ENCODE assay signal across 12 cellular contexts in the genomic region with DNA sequence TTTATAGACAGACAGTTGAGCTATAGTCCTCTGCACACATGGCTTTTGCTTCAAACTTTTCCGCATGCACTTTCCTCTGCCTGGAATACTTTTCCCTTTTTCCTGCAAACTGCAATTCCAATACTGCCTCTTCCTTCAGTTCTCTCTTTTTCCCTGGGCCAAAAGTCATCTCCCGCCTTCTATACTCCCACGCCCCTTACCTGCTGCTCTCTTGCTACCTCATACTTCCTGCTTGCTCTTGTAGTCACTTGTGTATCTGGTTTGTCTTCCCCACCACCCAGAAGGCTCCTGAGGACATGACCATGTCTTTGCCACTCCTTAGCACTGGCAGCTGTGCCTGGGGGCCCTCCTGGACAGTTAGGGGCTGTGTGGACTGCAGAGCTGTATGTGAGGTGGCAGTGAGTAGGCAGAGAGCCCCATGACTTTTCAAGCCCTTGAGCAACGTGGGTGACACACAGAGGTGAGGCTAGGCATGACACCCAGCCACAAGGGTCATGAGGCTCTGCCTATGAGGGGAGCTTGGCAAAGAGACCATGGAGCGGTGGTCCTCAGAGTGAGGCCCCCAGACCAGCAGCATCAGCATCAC. TPM values are rescaled to one million over a fixed set of nuclear protein-coding genes. Genes with fewer than 3 reads are reported as not detected.
DNase-seq lines count a peak whose midpoint lies in the region; ATAC-seq and TF ChIP-seq lines count a peak whose summit lies in the region.
"Had no signal": no experiment of that assay in that cellular context is flagged by ENCODE, and none has a peak within 500 bp of the region (broad histone marks: within the 10 kb centered on the region; RNA-seq: fewer than 3 reads in every experiment).

No MANE protein-coding gene starts in this region.

- no peaks in the 10 kb centered on the region for H3K27me3 Mint-ChIP-seq in activated CD8-positive, alpha-beta T cell treated with anti-CD3 and anti-CD28 coated beads for 36 hours
- no peaks in the 10 kb centered on the region for H3K27me3 Mint-ChIP-seq in naive thymus-derived CD8-positive, alpha-beta T cell
- H3K27me3 Mint-ChIP-seq in activated T-helper 2 cell treated with anti-CD3 and anti-CD28 coated beads, Interferon-gamma antibody, Interleukin-2, Interleukin-4, amounts not matched to agents 10 μg/mL and 5 μg/mL and 100 μg/mL, durations not matched to agents 14 hours and 24 hours and 36 hours (ENCODE audit: low read depth), result no peaks in the 10 kb centered on the region
- H3K27me3 Mint-ChIP-seq in nephron progenitor cell (ENCODE audit: low read depth, poor library complexity), result peaks cover 3% of the 10 kb centered on the region

- H3K36me3 Mint-ChIP-seq in activated CD8-positive, alpha-beta T cell treated with anti-CD3 and anti-CD28 coated beads for 36 hours (ENCODE audit: low read depth), result no peaks in the 10 kb centered on the region
- H3K36me3 Mint-ChIP-seq in naive thymus-derived CD8-positive, alpha-beta T cell, result peaks cover 0 to 9% (median 4%) of the 10 kb centered on the region in 3 donors
- H3K36me3 Mint-ChIP-seq in activated T-helper 2 cell treated with anti-CD3 and anti-CD28 coated beads, Interferon-gamma antibody, Interleukin-2, Interleukin-4, amounts not matched to agents 10 μg/mL and 5 μg/mL and 100 μg/mL, durations not matched to agents 14 hours and 24 hours and 36 hours (ENCODE audit: low read depth), result no peaks in the 10 kb centered on the region
- peaks cover 5% of the 10 kb centered on the region for H3K36me3 Mint-ChIP-seq in nephron progenitor cell (ENCODE audit: low read depth)

- ATAC-seq in activated CD8-positive, alpha-beta T cell treated with anti-CD3 and anti-CD28 coated beads for 36 hours, result peak; percentile 79
- ATAC-seq in naive thymus-derived CD8-positive, alpha-beta T cell, result peak; percentile 67 to 72

- H3K27me3 ChIP-seq in osteoblast (ENCODE audit: insufficient read depth, low read length), result no peaks in the 10 kb centered on the region

- DNase-seq in DMS 273 (lab: John Stamatoyannopoulos, UW; ENCODE audit: unreplicated experiment) (peak; percentile 60), DMS 273 treated with DMSO at 0.1 percent for 48 hours (lab: John Stamatoyannopoulos, UW) (no peak), HCEC 1CT (peak; percentile 28), osteoblast (ENCODE audit: insufficient read length, low spot score, missing footprints) (no peak), nephron progenitor cell (no peak)
- peak; percentile 67 for DNase-seq in activated CD8-positive, alpha-beta T cell treated with anti-CD3 and anti-CD28 coated beads for 36 hours
- peak in 1 of 10 donors; percentile 21 for DNase-seq in naive thymus-derived CD8-positive, alpha-beta T cell
- no peak for DNase-seq in activated T-helper 2 cell treated with anti-CD3 and anti-CD28 coated beads, Interferon-gamma antibody, Interleukin-2, Interleukin-4, amounts not matched to agents 10 μg/mL and 5 μg/mL and 100 μg/mL, durations not matched to agents 14 hours and 24 hours and 36 hours (ENCODE audit: low spot score)
- DNase-seq: activated T-cell treated with anti-CD3 and anti-CD28 coated beads, Interleukin-2, amount 50 U/mL, for 1 hour; NCI-H1105 treated with DMSO at 0.1 percent for 48 hours had no signal

- no peak overlapping the region for H3K4me3 Mint-ChIP-seq in activated CD8-positive, alpha-beta T cell treated with anti-CD3 and anti-CD28 coated beads for 36 hours
- no peak overlapping the region for H3K4me3 Mint-ChIP-seq in naive thymus-derived CD8-positive, alpha-beta T cell
- H3K4me3 Mint-ChIP-seq in activated T-helper 2 cell treated with anti-CD3 and anti-CD28 coated beads, Interferon-gamma antibody, Interleukin-2, Interleukin-4, amounts not matched to agents 10 μg/mL and 5 μg/mL and 100 μg/mL, durations not matched to agents 14 hours and 24 hours and 36 hours (ENCODE audit: low read depth), result no peak overlapping the region
- H3K4me3 Mint-ChIP-seq in nephron progenitor cell, result no peak overlapping the region

- H2AFZ ChIP-seq in osteoblast (ENCODE audit: low read length), result no peak overlapping the region

- H3K4me1 ChIP-seq in osteoblast (ENCODE audit: insufficient read depth, low read length), result peaks cover 44% of the 10 kb centered on the region

- peaks cover 39% of the 10 kb centered on the region for H3K36me3 ChIP-seq in osteoblast (ENCODE audit: insufficient read depth, low read length)

- CTCF ChIA-PET in activated CD8-positive, alpha-beta T cell treated with anti-CD3 and anti-CD28 coated beads for 36 hours (lab: Charles Lee), result interaction anchor here (0.6 to 4.9 kb wide), 11 partner anchors 9 to 159 kb away, joined by 3 to 38 read pairs (median 4); partner anchors contain the start of gene GMPPA

- peak overlapping the region; percentile 9 for H3K27ac Mint-ChIP-seq in activated CD8-positive, alpha-beta T cell treated with anti-CD3 and anti-CD28 coated beads for 36 hours
- peak overlapping the region in 2 of 10 donors; percentile 7 to 53 for H3K27ac Mint-ChIP-seq in naive thymus-derived CD8-positive, alpha-beta T cell
- no peak overlapping the region for H3K27ac Mint-ChIP-seq in activated T-helper 2 cell treated with anti-CD3 and anti-CD28 coated beads, Interferon-gamma antibody, Interleukin-2, Interleukin-4, amounts not matched to agents 10 μg/mL and 5 μg/mL and 100 μg/mL, durations not matched to agents 14 hours and 24 hours and 36 hours
- H3K27ac Mint-ChIP-seq in nephron progenitor cell, result no peak overlapping the region

- peaks cover 20% of the 10 kb centered on the region for H3K4me1 Mint-ChIP-seq in activated CD8-positive, alpha-beta T cell treated with anti-CD3 and anti-CD28 coated beads for 36 hours (ENCODE audit: low read depth)
- H3K4me1 Mint-ChIP-seq in naive thymus-derived CD8-positive, alpha-beta T cell, result peaks cover 7 to 29% (median 17%) of the 10 kb centered on the region in 4 donors
- H3K4me1 Mint-ChIP-seq in activated T-helper 2 cell treated with anti-CD3 and anti-CD28 coated beads, Interferon-gamma antibody, Interleukin-2, Interleukin-4, amounts not matched to agents 10 μg/mL and 5 μg/mL and 100 μg/mL, durations not matched to agents 14 hours and 24 hours and 36 hours (ENCODE audit: low read depth), result peaks cover 7% of the 10 kb centered on the region
- peaks cover 53% of the 10 kb centered on the region for H3K4me1 Mint-ChIP-seq in nephron progenitor cell

- no peaks in the 10 kb centered on the region for H3K9me3 ChIP-seq in osteoblast (ENCODE audit: low read depth, low read length)

- no peak overlapping the region for H3K4me3 ChIP-seq in osteoblast (ENCODE audit: insufficient read depth, low read length)

- H3K27ac ChIP-seq in osteoblast (ENCODE audit: low read depth, low read length), result no peak overlapping the region
- H3K27ac ChIP-seq: 22Rv1 had no signal

- intact Hi-C loops in activated CD8-positive, alpha-beta T cell treated with anti-CD3 and anti-CD28 coated beads for 36 hours (cut with micrococcal nuclease), result no loop called here
- intact Hi-C loops in activated T-helper 2 cell treated with anti-CD3 and anti-CD28 coated beads, Interferon-gamma antibody, Interleukin-2, Interleukin-4, amounts not matched to agents 10 μg/mL and 5 μg/mL and 100 μg/mL, durations not matched to agents 14 hours and 24 hours and 36 hours (cut with micrococcal nuclease), result no loop called here

- H3K4me2 ChIP-seq in osteoblast (ENCODE audit: insufficient read depth, low read length), result no peak overlapping the region

- peak; percentile 27 for TF ChIP-seq CTCF in activated CD8-positive, alpha-beta T cell treated with anti-CD3 and anti-CD28 coated beads for 36 hours (IDR thresholded peaks at IDR 0.05)
- no peak for TF ChIP-seq CTCF in osteoblast (IDR thresholded peaks at IDR 0.05; ENCODE audit: extremely low read depth, low read depth, low read length)
- TF ChIP-seq CTCF in nephron progenitor cell (IDR thresholded peaks at IDR 0.05), result no peak

- POLR2A ChIA-PET in activated CD8-positive, alpha-beta T cell treated with anti-CD3 and anti-CD28 coated beads for 36 hours (lab: Charles Lee), result interaction anchor here (0.6 to 2.0 kb wide), 3 partner anchors 9 to 40 kb away, joined by 3 to 8 read pairs (median 3); partner anchors contain the start of gene DES
- POLR2A ChIA-PET in naive thymus-derived CD8-positive, alpha-beta T cell (lab: Charles Lee), result interaction anchor here (0.6 to 0.7 kb wide), 2 partner anchors 15 to 316 kb away, joined by 3 read pairs; no protein-coding TSS in a partner anchor

- no peaks in the 10 kb centered on the region for H4K20me1 ChIP-seq in osteoblast (ENCODE audit: insufficient read depth, low read length)

- no peaks in the 10 kb centered on the region for H3K9me3 Mint-ChIP-seq in activated CD8-positive, alpha-beta T cell treated with anti-CD3 and anti-CD28 coated beads for 36 hours
- H3K9me3 Mint-ChIP-seq in naive thymus-derived CD8-positive, alpha-beta T cell, result no peaks in the 10 kb centered on the region
- H3K9me3 Mint-ChIP-seq in activated T-helper 2 cell treated with anti-CD3 and anti-CD28 coated beads, Interferon-gamma antibody, Interleukin-2, Interleukin-4, amounts not matched to agents 10 μg/mL and 5 μg/mL and 100 μg/mL, durations not matched to agents 14 hours and 24 hours and 36 hours, result no peaks in the 10 kb centered on the region
- no peaks in the 10 kb centered on the region for H3K9me3 Mint-ChIP-seq in nephron progenitor cell

- H3K79me2 ChIP-seq in osteoblast (ENCODE audit: insufficient read depth, low read length), result no peaks in the 10 kb centered on the region

RNA-seq across cellular contexts. Expression of gene SPEG, which starts 23.2 kb away (rescaled TPM):
- total RNA-seq in activated CD8-positive, alpha-beta T cell treated with anti-CD3 and anti-CD28 coated beads for 36 hours, result 1 to 10 TPM; 2.1 to 2.3 TPM
- 10 to 100 TPM; 20.3 to 22.5 TPM for total RNA-seq in naive thymus-derived CD8-positive, alpha-beta T cell
- polyA plus RNA-seq in naive thymus-derived CD8-positive, alpha-beta T cell, result 1 to 10 TPM; 1.6 to 3.0 (median 2.7) TPM
- total RNA-seq in activated T-helper 2 cell treated with anti-CD3 and anti-CD28 coated beads, Interferon-gamma antibody, Interleukin-2, Interleukin-4, amounts not matched to agents 10 μg/mL and 5 μg/mL and 100 μg/mL, durations not matched to agents 14 hours and 24 hours and 36 hours, result not detected in 2 replicates
- 24.2 and 26.4 TPM in 2 replicates for total RNA-seq in osteoblast

RNA-seq across cellular contexts. Expression of gene DES, which starts 39.7 kb away (rescaled TPM):
- not detected for total RNA-seq in activated CD8-positive, alpha-beta T cell treated with anti-CD3 and anti-CD28 coated beads for 36 hours
- total RNA-seq in naive thymus-derived CD8-positive, alpha-beta T cell, result not detected
- polyA plus RNA-seq in naive thymus-derived CD8-positive, alpha-beta T cell, result not detected
- not detected in 2 replicates for total RNA-seq in activated T-helper 2 cell treated with anti-CD3 and anti-CD28 coated beads, Interferon-gamma antibody, Interleukin-2, Interleukin-4, amounts not matched to agents 10 μg/mL and 5 μg/mL and 100 μg/mL, durations not matched to agents 14 hours and 24 hours and 36 hours
- total RNA-seq in osteoblast, result 0.72 and 1.2 TPM in 2 replicates

RNA-seq across cellular contexts. Expression of gene GMPPA, which starts 40.8 kb away (rescaled TPM):
- 10 to 100 TPM; 32.4 to 34.2 TPM for total RNA-seq in activated CD8-positive, alpha-beta T cell treated with anti-CD3 and anti-CD28 coated beads for 36 hours
- 10 to 100 TPM; 22.5 to 26.9 TPM for total RNA-seq in naive thymus-derived CD8-positive, alpha-beta T cell
- 10 to 100 TPM; 12.1 to 22.0 (median 17.0) TPM for polyA plus RNA-seq in naive thymus-derived CD8-positive, alpha-beta T cell
- 52.0 and 52.9 TPM in 2 replicates for total RNA-seq in activated T-helper 2 cell treated with anti-CD3 and anti-CD28 coated beads, Interferon-gamma antibody, Interleukin-2, Interleukin-4, amounts not matched to agents 10 μg/mL and 5 μg/mL and 100 μg/mL, durations not matched to agents 14 hours and 24 hours and 36 hours
- 46.0 and 46.3 TPM in 2 replicates for total RNA-seq in osteoblast

RNA-seq across cellular contexts. Expression of gene ASIC4, which starts 56.4 kb away (rescaled TPM):
- total RNA-seq in activated CD8-positive, alpha-beta T cell treated with anti-CD3 and anti-CD28 coated beads for 36 hours, result not detected
- total RNA-seq in naive thymus-derived CD8-positive, alpha-beta T cell, result under 1 TPM; 0.21 to 0.30 TPM
- not detected for polyA plus RNA-seq in naive thymus-derived CD8-positive, alpha-beta T cell
- total RNA-seq in activated T-helper 2 cell treated with anti-CD3 and anti-CD28 coated beads, Interferon-gamma antibody, Interleukin-2, Interleukin-4, amounts not matched to agents 10 μg/mL and 5 μg/mL and 100 μg/mL, durations not matched to agents 14 hours and 24 hours and 36 hours, result not detected in 2 replicates
- total RNA-seq in osteoblast, result under 0.01 TPM in 1 of 2 replicates, not detected in the other
- total RNA-seq: fibroblast of villous mesenchyme had no signal

Comparison
In these comparisons a context has a peak if more than half of its experiments do, and no peak if none do; other contexts are left out.
1. DNase-seq: peak in DMS 273 (single experiment), HCEC 1CT (single experiment) and activated CD8-positive, alpha-beta T cell treated with anti-CD3 and anti-CD28 coated beads for 36 hours (single experiment); none in DMS 273 treated with DMSO at 0.1 percent for 48 hours (single experiment), activated T-helper 2 cell treated with anti-CD3 and anti-CD28 coated beads, Interferon-gamma antibody, Interleukin-2, Interleukin-4, amounts not matched to agents 10 μg/mL and 5 μg/mL and 100 μg/mL, durations not matched to agents 14 hours and 24 hours and 36 hours (single experiment), osteoblast (single experiment) and nephron progenitor cell (single experiment).